ENCODE assay signal across 19 cellular contexts in genomic region chr9:136156216-136157120, GRCh38. TPM values are rescaled to one million over a fixed set of nuclear protein-coding genes. Genes with fewer than 3 reads are reported as not detected.
DNase-seq lines count a peak whose midpoint lies in the region; ATAC-seq, FAIRE-seq and TF ChIP-seq lines count a peak whose summit lies in the region.
"Had no signal": no experiment of that assay in that cellular context is flagged by ENCODE, and none has a peak within 500 bp of the region (broad histone marks: within the 10 kb centered on the region; RNA-seq: fewer than 3 reads in every experiment).

No MANE protein-coding gene starts in this region.

- H3K27me3 Mint-ChIP-seq in nephron progenitor cell (ENCODE audit: low read depth, poor library complexity): peaks cover 60% of the 10 kb centered on the region

- POLR2A ChIA-PET in endothelial cell of umbilical vein (lab: Charles Lee): no interaction called here

- FAIRE-seq in endothelial cell of umbilical vein (lab: Jason Lieb, UNC): no peak
- FAIRE-seq: G401.6, GM12891, H54 had no signal

- no peak for TF ChIP-seq POLR2A in endothelial cell of umbilical vein (IDR thresholded peaks at IDR 0.05; ENCODE audit: low read depth, low read length)

- TF ChIP-seq CTCF in endothelial cell of umbilical vein (IDR thresholded peaks at IDR 0.05; ENCODE audit: extremely low read depth in 1 of 2, insufficient read depth in 1 of 2, low read depth in 1 of 2, low read length in 2 of 2) (no peak), nephron progenitor cell (IDR thresholded peaks at IDR 0.05) (no peak)

- H3K27ac Mint-ChIP-seq in nephron progenitor cell: no peak overlapping the region
- H3K27ac Mint-ChIP-seq: B cell; CD8-positive, alpha-beta T cell; GM23338 had no signal

- intact Hi-C loops in Right ventricle myocardium superior (cut with DNase I): no loop called here
- intact Hi-C loops in left ventricle myocardium superior (cut with micrococcal nuclease): no loop called here
- intact Hi-C loops in endothelial cell of umbilical vein (cut with micrococcal nuclease): loop anchor here (10.0 kb wide), 1 partner anchor 48 kb away; the partner anchor contains the start of gene LHX3
- intact Hi-C loops in head of caudate nucleus (cut with DNase I): no loop called here

- peak overlapping the region; percentile 33 for H3K4me3 Mint-ChIP-seq in nephron progenitor cell
- H3K4me3 Mint-ChIP-seq: B cell; CD8-positive, alpha-beta T cell; GM23338 had no signal

- no peaks in the 10 kb centered on the region for H3K79me2 ChIP-seq in endothelial cell of umbilical vein (ENCODE audit: control insufficient read depth, insufficient read depth, low read length)

- H3K4me1 ChIP-seq in endothelial cell of umbilical vein (ENCODE audit: control insufficient read depth, extremely low read depth, insufficient read depth, low read length): peaks cover 15% of the 10 kb centered on the region

- H3K9me1 ChIP-seq in endothelial cell of umbilical vein (replicated peaks; ENCODE audit: control insufficient read depth, extremely low read depth, insufficient read depth, low read length): no peaks in the 10 kb centered on the region

- no peaks in the 10 kb centered on the region for H3K9me3 Mint-ChIP-seq in nephron progenitor cell
- H3K9me3 Mint-ChIP-seq: CD8-positive, alpha-beta T cell had no signal

- peaks cover 0 to 4% of the 10 kb centered on the region in 2 experiments for H3K27me3 ChIP-seq in endothelial cell of umbilical vein (ENCODE audit: control insufficient read depth in 2 of 2, insufficient read depth in 2 of 2, low read length in 2 of 2)

- no peak overlapping the region for H3K9ac ChIP-seq in endothelial cell of umbilical vein (replicated peaks; ENCODE audit: extremely low read depth, insufficient read depth, low read length)
- H3K9ac ChIP-seq: BLaER1 treated with 17β-estradiol and CSF1 and Interleukin-3, amounts not matched to agents 10 nM and 100 nM had no signal

- CTCF ChIA-PET in endothelial cell of umbilical vein (lab: Charles Lee): interaction anchor here (1.4 to 1.8 kb wide), 4 partner anchors 9 to 23 kb away, joined by 3 to 10 read pairs (median 5); no protein-coding TSS in a partner anchor

- BruUV-seq in endothelial cell of umbilical vein (replicated peaks; lab: Mats Ljungman, UMichigan): no TSS peak

- DNase-seq in Right ventricle myocardium superior (peak; percentile 27), left ventricle myocardium superior (no peak), NCI-H69 (lab: John Stamatoyannopoulos, UW) (peak; percentile 50), endothelial cell of umbilical vein (ENCODE audit: low read depth, low spot score) (no peak), nephron progenitor cell (peak; percentile 76), head of caudate nucleus (no peak)
- DNase-seq: Calu3; CD8-positive, alpha-beta T cell; HCEC 1CT had no signal

- dilution Hi-C loops in endothelial cell of umbilical vein (cut with MboI; ENCODE audit: extremely low pct_ligation_motif_present, low sequenced_read_pairs): no loop called here

- ATAC-seq in Right ventricle myocardium superior (ENCODE audit: poor library complexity) (no peak), left ventricle myocardium superior (no peak), HG03039 (IDR thresholded peaks at IDR 0.05; ENCODE audit: unreplicated experiment) (no peak), GM18858 (IDR thresholded peaks at IDR 0.05; ENCODE audit: unreplicated experiment) (no peak)
- ATAC-seq: CD8-positive, alpha-beta T cell; GM23338 had no signal

- no peaks in the 10 kb centered on the region for H3K9me3 ChIP-seq in endothelial cell of umbilical vein (replicated peaks; ENCODE audit: control insufficient read depth, insufficient read depth, low read length)
- H3K9me3 ChIP-seq: BLaER1 treated with 17β-estradiol and CSF1 and Interleukin-3, amounts not matched to agents 10 nM and 100 nM had no signal

- H3K36me3 ChIP-seq in endothelial cell of umbilical vein (ENCODE audit: control insufficient read depth in 2 of 2, extremely low read depth in 1 of 2, insufficient read depth in 2 of 2, low read length in 2 of 2): no peaks in the 10 kb centered on the region
- H3K36me3 ChIP-seq: BLaER1 treated with 17β-estradiol and CSF1 and Interleukin-3, amounts not matched to agents 10 nM and 100 nM had no signal

- peak overlapping the region; percentile 75 for H3K27ac ChIP-seq in endothelial cell of umbilical vein (ENCODE audit: insufficient read depth, low read depth, low read length)
- H3K27ac ChIP-seq: BLaER1 treated with 17β-estradiol and CSF1 and Interleukin-3, amounts not matched to agents 10 nM and 100 nM had no signal

- H3K4me3 ChIP-seq in endothelial cell of umbilical vein (replicated peaks in 1 of 3; ENCODE audit: insufficient read depth in 1 of 3, low read depth in 1 of 3, low read length in 3 of 3): no peak overlapping the region
- H3K4me3 ChIP-seq: BLaER1 treated with 17β-estradiol and CSF1 and Interleukin-3, amounts not matched to agents 10 nM and 100 nM; GM23338 had no signal

- peak overlapping the region; percentile 90 for H3K4me2 ChIP-seq in endothelial cell of umbilical vein (ENCODE audit: insufficient read depth, low read length)
- H3K4me2 ChIP-seq: GM23338 had no signal

- H2AFZ ChIP-seq in endothelial cell of umbilical vein (ENCODE audit: low read depth, low read length): no peak overlapping the region
- H2AFZ ChIP-seq: GM23338 had no signal

- peaks cover 58% of the 10 kb centered on the region for H3K4me1 Mint-ChIP-seq in nephron progenitor cell
- H3K4me1 Mint-ChIP-seq: B cell had no signal

- H4K20me1 ChIP-seq in endothelial cell of umbilical vein (replicated peaks; ENCODE audit: control insufficient read depth, extremely low read depth, insufficient read depth, low read length): no peaks in the 10 kb centered on the region

- no peaks in the 10 kb centered on the region for H3K36me3 Mint-ChIP-seq in nephron progenitor cell (ENCODE audit: low read depth)
- H3K36me3 Mint-ChIP-seq: CD8-positive, alpha-beta T cell had no signal

TF ChIP-seq in endothelial cell of umbilical vein, 7 proteins besides CTCF, POLR2A, EP300 and RAD21:
- TF ChIP-seq JUN (IDR thresholded peaks at IDR 0.05; ENCODE audit: borderline replicate concordance, insufficient read depth, insufficient read length, low read depth): no peak
- TF ChIP-seq MAX (IDR thresholded peaks at IDR 0.05; ENCODE audit: insufficient read depth, insufficient read length): no peak
- TF ChIP-seq FOS (IDR thresholded peaks at IDR 0.05; ENCODE audit: borderline replicate concordance, insufficient read depth, low read length): no peak
- TF ChIP-seq GATA2 (IDR thresholded peaks at IDR 0.05; ENCODE audit: insufficient read depth, insufficient read length, low read depth, low read length): no peak
- TF ChIP-seq MYC (IDR thresholded peaks at IDR 0.05; ENCODE audit: low read depth, low read length): no peak
- TF ChIP-seq POLR2AphosphoS5 (IDR thresholded peaks at IDR 0.05; ENCODE audit: insufficient read depth, low read depth, low read length): no peak
- no peak for TF ChIP-seq EZH2 (IDR thresholded peaks at IDR 0.05; ENCODE audit: borderline replicate concordance, low read depth, low read length, severe bottlenecking)

RNA-seq across cellular contexts. Expression of gene TMEM250, which starts 37.8 kb away (rescaled TPM):
- total RNA-seq in Right ventricle myocardium superior (16.4 TPM), left ventricle myocardium superior (16.6 TPM), endothelial cell of umbilical vein (47.4 and 49.9 TPM in 2 replicates)
- polyA plus RNA-seq in endothelial cell of umbilical vein: 24.9 and 29.7 TPM in 2 replicates
- 18.2 and 24.1 TPM in 2 replicates for polyA plus RNA-seq in endothelial cell of umbilical vein (2011; cell fraction: cytosol; rRNA removed)
- polyA plus RNA-seq in endothelial cell of umbilical vein (2011; cell fraction: nucleus; rRNA removed): 12.5 and 13.0 TPM in 2 replicates
- 31.3 and 35.0 TPM in 2 replicates for polyA plus RNA-seq in endothelial cell of umbilical vein (2012)
- polyA minus RNA-seq in endothelial cell of umbilical vein: 16.7 and 21.1 TPM in 2 replicates
- 60.3 TPM for polyA minus RNA-seq in endothelial cell of umbilical vein (2011; cell fraction: cytosol; rRNA and poly(A)+ RNA removed)
- 7.1 and 13.8 TPM in 2 replicates for polyA minus RNA-seq in endothelial cell of umbilical vein (2011; cell fraction: nucleus; rRNA and poly(A)+ RNA removed)

RNA-seq across cellular contexts. Expression of gene LHX3, which starts 48.5 kb away (rescaled TPM):
- total RNA-seq in Right ventricle myocardium superior: not detected
- not detected for total RNA-seq in left ventricle myocardium superior
- total RNA-seq in endothelial cell of umbilical vein: not detected in 2 replicates
- not detected in 2 replicates for polyA plus RNA-seq in endothelial cell of umbilical vein
- polyA plus RNA-seq in endothelial cell of umbilical vein (2011; cell fraction: cytosol; rRNA removed): not detected in 2 replicates
- polyA plus RNA-seq in endothelial cell of umbilical vein (2011; cell fraction: nucleus; rRNA removed): not detected in 2 replicates
- polyA plus RNA-seq in endothelial cell of umbilical vein (2012): not detected in 2 replicates
- not detected in 2 replicates for polyA minus RNA-seq in endothelial cell of umbilical vein
- not detected for polyA minus RNA-seq in endothelial cell of umbilical vein (2011; cell fraction: cytosol; rRNA and poly(A)+ RNA removed)
- not detected in 2 replicates for polyA minus RNA-seq in endothelial cell of umbilical vein (2011; cell fraction: nucleus; rRNA and poly(A)+ RNA removed)
- total RNA-seq: A172, Calu3, GM23338, HT-29 had no signal

Comparison
In these comparisons a context has a peak if more than half of its experiments do, and no peak if none do; other contexts are left out.
1. DNase-seq: peak in Right ventricle myocardium superior (single experiment), NCI-H69 (single experiment) and nephron progenitor cell (single experiment); none in left ventricle myocardium superior (single experiment), endothelial cell of umbilical vein (single experiment) and head of caudate nucleus (0 of 42).